28 cellular contexts compared by ENCODE assay signal in genomic region chr1:216866714-216867113, GRCh38.
"Had no signal": no experiment of that assay in that cellular context is flagged by ENCODE, and none has a peak within 500 bp of the region (broad histone marks: within the 10 kb centered on the region; RNA-seq: fewer than 3 reads in every experiment).

No MANE protein-coding gene starts in this region.

- H3K4me3 ChIP-seq: neural progenitor cell, ovary, psoas muscle, skin epidermis, smooth muscle cell, spleen, suprapubic skin, testis, tibial artery, transverse colon, upper lobe of right lung, uterus had no signal

- DNase-seq: natural killer cell; occipital lobe; ovary; posterior cingulate gyrus; psoas muscle; right cardiac atrium; spleen; stimulated activated CD4-positive, alpha-beta T cell treated with anti-CD3 and anti-CD28 coated beads, Interleukin-12 subunit alpha, Interleukin-12 subunit beta, amount 100 ng/mL, for 4 hours; stimulated activated CD4-positive, alpha-beta T cell treated with anti-CD3 and anti-CD28 coated beads, Interleukin-1b, Interleukin-23, amount 100 ng/mL, for 48 hours; stimulated activated CD4-positive, alpha-beta T cell treated with anti-CD3 and anti-CD28 coated beads, Interleukin-4, amount 100 ng/mL, for 1 hour; stimulated activated CD4-positive, alpha-beta T cell treated with anti-CD3 and anti-CD28 coated beads, Interleukin-4, amount 100 ng/mL, for 4 hours; stimulated activated CD8-positive, alpha-beta memory T cell treated with anti-CD3 and anti-CD28 coated beads, Interleukin-4, amount 100 ng/mL, for 48 hours; stimulated activated naive CD4-positive, alpha-beta T cell; stimulated activated naive CD8-positive, alpha-beta T cell treated with anti-CD3 and anti-CD28 coated beads, Interleukin-15, amount 100 ng/mL, for 72 hours; stimulated activated naive CD8-positive, alpha-beta T cell treated with anti-CD3 and anti-CD28 coated beads, Interleukin-15, Interleukin-2, amounts not matched to agents 100 U/mL and 50 U/mL, for 24 hours; substantia nigra; testis; tibial artery; transverse colon; upper lobe of right lung; uterus had no signal

- H3K79me2 ChIP-seq: parathyroid adenoma had no signal

- H3K9ac ChIP-seq: neural progenitor cell, parathyroid adenoma had no signal

- ATAC-seq: natural killer cell; psoas muscle; right cardiac atrium; sciatic nerve; stimulated activated memory B cell treated with anti-CD40 and anti-IgM and Interleukin-4, amounts not matched to agents 10 μg/mL and 1 μg/mL and 100 μg/mL, for 72 hours; stimulated activated naive CD8-positive, alpha-beta T cell treated with anti-CD3 and anti-CD28 coated beads, Interleukin-15, amount 100 ng/mL, for 72 hours; stimulated activated naive CD8-positive, alpha-beta T cell treated with anti-CD3 and anti-CD28 coated beads, Interleukin-15, Interleukin-2, amounts not matched to agents 100 U/mL and 50 U/mL, for 24 hours; upper lobe of right lung had no signal

- H2AFZ ChIP-seq: neural progenitor cell, parathyroid adenoma had no signal

- H3K4me2 ChIP-seq: neural progenitor cell, smooth muscle cell had no signal

- H3K36me3 ChIP-seq: neural progenitor cell, ovary, spleen, suprapubic skin, tibial artery, transverse colon, upper lobe of right lung, uterus had no signal

- H3K27ac ChIP-seq: neural progenitor cell, ovary, parathyroid adenoma, psoas muscle, skin epidermis, spleen, suprapubic skin, testis, tibial artery, transverse colon, upper lobe of right lung, uterus had no signal

- H3K9me3 ChIP-seq: ovary, psoas muscle, spleen, suprapubic skin, testis, tibial artery, transverse colon, upper lobe of right lung, uterus had no signal

- H3K4me1 ChIP-seq: neural progenitor cell, parathyroid adenoma, psoas muscle, spleen, suprapubic skin, testis, tibial artery, transverse colon, upper lobe of right lung, uterus had no signal

- H3K27me3 ChIP-seq: neural progenitor cell, ovary, spleen, suprapubic skin, testis, tibial artery, transverse colon, upper lobe of right lung, uterus had no signal
